In genomic region chr2:241882090-241882625, GRCh38 we compare ENCODE assay signal across 8 cellular contexts. TPM values are rescaled to one million over a fixed set of nuclear protein-coding genes. Genes with fewer than 3 reads are reported as not detected.
DNase-seq lines count a peak whose midpoint lies in the region; ATAC-seq and TF ChIP-seq lines count a peak whose summit lies in the region.

No MANE protein-coding gene starts in this region.

- no peaks in the 10 kb centered on the region for H3K79me1 ChIP-seq in mesendoderm (ENCODE audit: low read length)

- H2AK5ac ChIP-seq in mesendoderm (ENCODE audit: low read length), result no peak overlapping the region

- no peak overlapping the region for H3K18ac ChIP-seq in mesendoderm (ENCODE audit: low read length)

- H3F3A ChIP-seq in SU-DHL-6 (ENCODE audit: insufficient read depth), result no peaks in the 10 kb centered on the region

- H3K4ac ChIP-seq in mesendoderm (ENCODE audit: low read depth, low read length), result no peak overlapping the region

- H3K56ac ChIP-seq in mesendoderm (ENCODE audit: low read length), result peak overlapping the region; percentile 69

- H3K4me3 ChIP-seq in BJ (ENCODE audit: low read depth, low read length) (peak overlapping the region; percentile 24), SU-DHL-6 (ENCODE audit: insufficient read depth, low read length, poor library complexity, severe bottlenecking) (peak overlapping the region; percentile 47), mesendoderm (ENCODE audit: low read length) (no peak overlapping the region)

- peak overlapping the region; percentile 57 for H3K27ac ChIP-seq in SU-DHL-6 (ENCODE audit: low read depth, low read length)
- no peak overlapping the region for H3K27ac ChIP-seq in mesendoderm (ENCODE audit: low read depth, low read length)

- no peaks in the 10 kb centered on the region for H3K79me2 ChIP-seq in SU-DHL-6 (ENCODE audit: insufficient read depth, low read length)
- H3K79me2 ChIP-seq in mesendoderm (ENCODE audit: control insufficient read depth, insufficient read depth, low read length), result no peaks in the 10 kb centered on the region

- no peak for DNase-seq in BJ (ENCODE audit: low read depth)
- DNase-seq in central memory CD4-positive, alpha-beta T cell, result peak; percentile 16
- DNase-seq in mesendoderm, result no peak
- peak in 4 of 6 experiments; percentile 29 to 54 (median 42) for DNase-seq in stimulated activated naive CD4-positive, alpha-beta T cell (lab: John Stamatoyannopoulos, UW)
- no peak for DNase-seq in NCI-H2107 (lab: John Stamatoyannopoulos, UW)

- H2BK15ac ChIP-seq in mesendoderm (replicated peaks; ENCODE audit: low read depth), result no peak overlapping the region

- peak overlapping the region; percentile 46 for H2AFZ ChIP-seq in SU-DHL-6 (ENCODE audit: low read depth, low read length, severe bottlenecking)

- H3K9me3 ChIP-seq in SU-DHL-6 (ENCODE audit: insufficient read depth, low read length), result no peaks in the 10 kb centered on the region; the same call in 1 of the 2 replicates

- H3K4me2 ChIP-seq in SU-DHL-6 (ENCODE audit: low read depth, low read length, poor library complexity, severe bottlenecking) (peak overlapping the region; percentile 58), mesendoderm (ENCODE audit: low read length) (no peak overlapping the region)

- H4K8ac ChIP-seq in mesendoderm (ENCODE audit: low read depth, low read length), result no peak overlapping the region

- TF ChIP-seq CTCF in BJ (IDR thresholded peaks at IDR 0.05; ENCODE audit: insufficient read depth, low read depth, low read length) (peak; percentile 16; the same call in 1 of the 2 replicates), SU-DHL-6 (IDR thresholded peaks at IDR 0.05; ENCODE audit: insufficient read depth, low read length, poor library complexity, severe bottlenecking) (no peak)

- no CpG with 5 or more reads among the region's 23 CpGs for WGBS in mesendoderm (ENCODE audit: extremely low coverage, insufficient coverage, low lambda C conversion rate)

- no peak overlapping the region for H2BK120ac ChIP-seq in mesendoderm (ENCODE audit: low read depth, low read length)

- no peaks in the 10 kb centered on the region for H3K9me2 ChIP-seq in SU-DHL-6 (replicated peaks; ENCODE audit: insufficient read depth, low read length)

- H3K9ac ChIP-seq in SU-DHL-6 (ENCODE audit: low read length) (peak overlapping the region; percentile 60), mesendoderm (ENCODE audit: low read length) (peak overlapping the region; percentile 19)

- H3K23ac ChIP-seq in mesendoderm (ENCODE audit: low read length), result peak overlapping the region; percentile 35

- H3K36me3 ChIP-seq in BJ (ENCODE audit: control insufficient read depth, insufficient read depth, low read length) (no peaks in the 10 kb centered on the region), SU-DHL-6 (ENCODE audit: low read length) (0 out of 2 replicates have a peak, but pooled peaks cover 3% of the 10 kb centered on the region), mesendoderm (ENCODE audit: control insufficient read depth, insufficient read depth, low read length) (no peaks in the 10 kb centered on the region)

- CTCF ChIA-PET in BJ (lab: Yijun Ruan, JAX), result no interaction called here

- H4K20me1 ChIP-seq in SU-DHL-6 (ENCODE audit: low read depth, low read length), result no peaks in the 10 kb centered on the region

- POLR2A ChIA-PET in BJ (lab: Charles Lee), result no interaction called here

- H4K5ac ChIP-seq in mesendoderm (ENCODE audit: low read length), result no peak overlapping the region

- ATAC-seq in GM18873 (IDR thresholded peaks at IDR 0.05; ENCODE audit: low FRiP score, unreplicated experiment), result peak; percentile 48
- peak; percentile 44 for ATAC-seq in HG03097 (IDR thresholded peaks at IDR 0.05; ENCODE audit: low FRiP score, unreplicated experiment)

- H2BK5ac ChIP-seq in mesendoderm (ENCODE audit: low read length), result no peak overlapping the region

- H3K27me3 ChIP-seq in BJ (ENCODE audit: control insufficient read depth, insufficient read depth, low read length), result no peaks in the 10 kb centered on the region
- H3K27me3 ChIP-seq in SU-DHL-6 (ENCODE audit: low read length), result no peaks in the 10 kb centered on the region
- H3K27me3 ChIP-seq in mesendoderm (ENCODE audit: insufficient read depth, low read length, poor library complexity), result no peaks in the 10 kb centered on the region

- peaks cover 2% of the 10 kb centered on the region for H3K4me1 ChIP-seq in mesendoderm (ENCODE audit: control insufficient read depth, low read depth, low read length)

RNA-seq across cellular contexts. Expression of gene RTP5, which starts 12.6 kb away (rescaled TPM):
- polyA plus RNA-seq in BJ (2011; rRNA removed), result not detected in 2 replicates
- not detected in 2 replicates for polyA minus RNA-seq in BJ (2011; rRNA and poly(A)+ RNA removed)
- not detected for polyA plus RNA-seq in mesendoderm (2013, experiment 1 of 2)
- not detected for polyA plus RNA-seq in mesendoderm (2013, experiment 2 of 2)

RNA-seq across cellular contexts. Expression of gene PDCD1, which starts 23.5 kb away (rescaled TPM):
- not detected in 2 replicates for polyA plus RNA-seq in BJ (2011; rRNA removed)
- not detected in 2 replicates for polyA minus RNA-seq in BJ (2011; rRNA and poly(A)+ RNA removed)
- 0.87 TPM for polyA plus RNA-seq in mesendoderm (2013, experiment 1 of 2)
- 0.78 TPM for polyA plus RNA-seq in mesendoderm (2013, experiment 2 of 2)

Comparison
In these comparisons a context has a peak if more than half of its experiments do, and no peak if none do; other contexts are left out.
1. DNase-seq: peak in central memory CD4-positive, alpha-beta T cell (single experiment) and stimulated activated naive CD4-positive, alpha-beta T cell (4 of 6); none in BJ (single experiment), mesendoderm (single experiment) and NCI-H2107 (single experiment).